ENCODE assay signal across 11 cellular contexts in the genomic region with DNA sequence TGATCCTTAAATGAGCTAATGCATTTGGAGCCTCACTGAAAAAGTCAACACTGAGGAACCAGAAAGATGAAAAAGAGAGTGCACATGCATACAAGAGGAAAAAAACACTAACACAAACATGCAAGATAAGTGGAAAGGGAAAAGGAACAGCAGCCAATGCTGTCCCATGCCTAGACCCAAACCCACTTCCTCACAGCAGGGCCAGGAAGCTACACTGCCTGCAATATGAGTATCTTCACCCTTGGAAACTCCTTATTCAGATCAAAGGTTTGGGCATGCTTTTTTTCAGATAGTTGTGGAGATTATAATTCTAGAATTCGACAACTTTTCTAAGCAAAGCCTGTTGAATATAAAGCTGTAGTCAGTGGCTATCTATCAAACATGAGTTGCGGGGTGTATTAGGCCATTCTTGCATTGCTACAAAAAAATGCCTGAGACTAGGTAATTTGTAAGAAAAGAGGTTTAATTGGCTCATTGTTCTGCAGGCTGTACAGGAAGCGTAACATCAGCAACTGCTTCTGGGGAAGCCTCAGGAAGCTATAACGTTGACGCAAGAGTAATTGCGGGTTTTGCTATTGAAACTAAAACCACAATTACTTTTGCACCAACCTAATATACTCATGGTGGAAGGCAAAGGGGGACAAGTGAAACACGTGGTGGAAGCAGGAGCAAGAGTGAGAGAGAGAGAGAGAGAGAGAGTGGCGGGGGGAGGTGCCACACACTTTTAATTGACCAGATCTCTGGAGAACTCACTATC.
DNase-seq lines count a peak whose midpoint lies in the region; ATAC-seq and TF ChIP-seq lines count a peak whose summit lies in the region.
"Had no signal": no experiment of that assay in that cellular context is flagged by ENCODE, and none has a peak within 500 bp of the region (broad histone marks: within the 10 kb centered on the region; RNA-seq: fewer than 3 reads in every experiment).

No MANE protein-coding gene starts in this region.

- H3K9ac ChIP-seq in Loucy (ENCODE audit: low read depth, low read length, poor library complexity, severe bottlenecking) (no peak overlapping the region), mesenchymal stem cell (ENCODE audit: low read length) (no peak overlapping the region)

- H3K4me2 ChIP-seq in Loucy (ENCODE audit: low read depth, low read length, poor library complexity, severe bottlenecking): peak overlapping the region; percentile 57
- H3K4me2 ChIP-seq in mesenchymal stem cell (ENCODE audit: low read length, poor library complexity, severe bottlenecking): no peak overlapping the region

- no peaks in the 10 kb centered on the region for H3K27me3 Mint-ChIP-seq in activated T-cell treated with anti-CD3 and anti-CD28 coated beads, Interleukin-2, amount 50 U/mL, for 4 hours (ENCODE audit: low read depth)

- peaks cover 73% of the 10 kb centered on the region for H3K27me3 ChIP-seq in Loucy (ENCODE audit: insufficient read depth, low read length, poor library complexity, severe bottlenecking)
- no peaks in the 10 kb centered on the region for H3K27me3 ChIP-seq in mesenchymal stem cell (ENCODE audit: control insufficient read depth in 1 of 2, insufficient read depth in 1 of 2, low read length in 2 of 2)
- no peaks in the 10 kb centered on the region for H3K27me3 ChIP-seq in Peyer's patch

- no peak for TF ChIP-seq CTCF in Loucy (conservative IDR thresholded peaks at IDR 0.05; ENCODE audit: low read length)
- TF ChIP-seq CTCF in Peyer's patch (IDR thresholded peaks at IDR 0.05): no peak

- peaks cover 9% of the 10 kb centered on the region; the same call in 1 of the 2 replicates for H3K9me3 ChIP-seq in Loucy (ENCODE audit: insufficient read depth, low read depth, low read length)
- H3K9me3 ChIP-seq in mesenchymal stem cell (ENCODE audit: control insufficient read depth, low read length): no peaks in the 10 kb centered on the region
- no peaks in the 10 kb centered on the region for H3K9me3 ChIP-seq in Peyer's patch

- peaks cover 10% of the 10 kb centered on the region for H3K9me3 Mint-ChIP-seq in activated T-cell treated with anti-CD3 and anti-CD28 coated beads, Interleukin-2, amount 50 U/mL, for 4 hours

- peak overlapping the region; percentile 59 for H3K4me3 ChIP-seq in Loucy (ENCODE audit: low read length, poor library complexity, severe bottlenecking)
- no peak overlapping the region for H3K4me3 ChIP-seq in mesenchymal stem cell (ENCODE audit: insufficient read depth in 1 of 2, low read depth in 1 of 2, low read length in 2 of 2)
- H3K4me3 ChIP-seq in Peyer's patch: no peak overlapping the region

- no peak overlapping the region for H3K18ac ChIP-seq in mesenchymal stem cell (ENCODE audit: low read depth in 1 of 2, low read length in 2 of 2)

- H3K27ac ChIP-seq in mesenchymal stem cell (ENCODE audit: low read length, poor library complexity, severe bottlenecking) (no peak overlapping the region), Peyer's patch (no peak overlapping the region)

- no peak overlapping the region for H3K4me3 Mint-ChIP-seq in activated T-cell treated with anti-CD3 and anti-CD28 coated beads, Interleukin-2, amount 50 U/mL, for 4 hours
- H3K4me3 Mint-ChIP-seq: B cell had no signal

- H2AFZ ChIP-seq in Loucy (ENCODE audit: low read length) (no peak overlapping the region; the same call in 1 of the 2 replicates), mesenchymal stem cell (ENCODE audit: low read depth, low read length) (no peak overlapping the region)

- H4K91ac ChIP-seq in mesenchymal stem cell (ENCODE audit: low read length): no peak overlapping the region

- H3K79me2 ChIP-seq in Loucy (ENCODE audit: insufficient read depth, low read length): no peaks in the 10 kb centered on the region

- 90% methylated on average over 6 of the region's 8 CpGs for WGBS in mesenchymal stem cell

- H3K9me2 ChIP-seq in Loucy (replicated peaks; ENCODE audit: low read depth, low read length): no peaks in the 10 kb centered on the region

- ATAC-seq in activated T-cell treated with anti-CD3 and anti-CD28 coated beads, Interleukin-2, amount 50 U/mL, for 4 hours: peak; percentile 63 to 73
- ATAC-seq in HG02759 (IDR thresholded peaks at IDR 0.05; ENCODE audit: unreplicated experiment): peak; percentile 66
- no peak for ATAC-seq in HG02970 (IDR thresholded peaks at IDR 0.05; ENCODE audit: low FRiP score, unreplicated experiment)
- ATAC-seq: right cardiac atrium had no signal

- no peaks in the 10 kb centered on the region for H3K36me3 ChIP-seq in Loucy (ENCODE audit: insufficient read depth, low read length)
- no peaks in the 10 kb centered on the region for H3K36me3 ChIP-seq in mesenchymal stem cell (ENCODE audit: control insufficient read depth in 1 of 2, insufficient read depth in 2 of 2, low read depth in 1 of 2, low read length in 2 of 2)
- H3K36me3 ChIP-seq in Peyer's patch: no peaks in the 10 kb centered on the region

- peak overlapping the region; percentile 63 for H2BK5ac ChIP-seq in mesenchymal stem cell (ENCODE audit: low read depth, low read length, poor library complexity, severe bottlenecking)

- H3K4me1 ChIP-seq in Loucy (ENCODE audit: insufficient read depth, low read length, poor library complexity, severe bottlenecking) (peaks cover 26% of the 10 kb centered on the region), mesenchymal stem cell (ENCODE audit: control insufficient read depth, insufficient read depth, low read depth, low read length) (peaks cover 5% of the 10 kb centered on the region), Peyer's patch (no peaks in the 10 kb centered on the region)

- H3F3A ChIP-seq in Loucy (ENCODE audit: low read depth): no peaks in the 10 kb centered on the region

- peaks cover 21% of the 10 kb centered on the region for H3K4me1 Mint-ChIP-seq in activated T-cell treated with anti-CD3 and anti-CD28 coated beads, Interleukin-2, amount 50 U/mL, for 4 hours (ENCODE audit: low read depth)
- H3K4me1 Mint-ChIP-seq: B cell had no signal

- no peak overlapping the region for H2AK5ac ChIP-seq in mesenchymal stem cell (ENCODE audit: low read length, severe bottlenecking)

- no peak for DNase-seq in activated T-cell treated with anti-CD3 and anti-CD28 coated beads, Interleukin-2, amount 50 U/mL, for 4 hours
- DNase-seq in activated T-cell treated with anti-CD3 and anti-CD28 coated beads for 4 hours (no peak), mesenchymal stem cell (no peak), Ammon's horn (ENCODE audit: low spot score) (no peak), Peyer's patch (no peak)
- DNase-seq: NCI-H1048, right cardiac atrium had no signal

- H2BK120ac ChIP-seq in mesenchymal stem cell (ENCODE audit: low read depth, low read length): no peak overlapping the region

- no peak overlapping the region for H3K4ac ChIP-seq in mesenchymal stem cell (ENCODE audit: low read depth in 1 of 2, low read length in 2 of 2)

- H3K36me3 Mint-ChIP-seq in activated T-cell treated with anti-CD3 and anti-CD28 coated beads, Interleukin-2, amount 50 U/mL, for 4 hours (ENCODE audit: insufficient read depth): no peaks in the 10 kb centered on the region

- H3K23ac ChIP-seq in mesenchymal stem cell (ENCODE audit: low read length in 2 of 2): no peak overlapping the region

- no peak overlapping the region for H4K8ac ChIP-seq in mesenchymal stem cell (ENCODE audit: low read length)

- no peak overlapping the region for H2BK15ac ChIP-seq in mesenchymal stem cell (ENCODE audit: low read depth, poor library complexity, severe bottlenecking)

- no peak overlapping the region for H3K14ac ChIP-seq in mesenchymal stem cell (ENCODE audit: low read length in 2 of 2)

- no peak for TF ChIP-seq POLR2A in Peyer's patch (IDR thresholded peaks at IDR 0.05)

- no peak overlapping the region for H2BK12ac ChIP-seq in mesenchymal stem cell (ENCODE audit: low read length in 2 of 2)

- H4K20me1 ChIP-seq in Loucy (ENCODE audit: insufficient read depth, low read length, poor library complexity, severe bottlenecking): no peaks in the 10 kb centered on the region

- H3K79me1 ChIP-seq in mesenchymal stem cell (replicated peaks; ENCODE audit: low read length, poor library complexity, severe bottlenecking): no peaks in the 10 kb centered on the region
